ENCODE assay signal across 16 cellular contexts in genomic region chr7:85104432-85105205, GRCh38.
DNase-seq lines count a peak whose midpoint lies in the region; ATAC-seq and TF ChIP-seq lines count a peak whose summit lies in the region.
"Had no signal": no experiment of that assay in that cellular context is flagged by ENCODE, and none has a peak within 500 bp of the region (broad histone marks: within the 10 kb centered on the region; RNA-seq: fewer than 3 reads in every experiment).

No MANE protein-coding gene starts in this region.

- H2BK12ac ChIP-seq in mesenchymal stem cell (ENCODE audit: low read length in 2 of 2) = no peak overlapping the region

- CTCF ChIA-PET in activated CD4-positive, alpha-beta memory T cell treated with anti-CD3 and anti-CD28 coated beads, Interleukin-2, amount 10 ng/mL, durations not matched to agents 7 days and 5 days (lab: Charles Lee) = no interaction called here

- no peaks in the 10 kb centered on the region for H3K4me1 ChIP-seq in mesenchymal stem cell (ENCODE audit: control insufficient read depth, insufficient read depth, low read depth, low read length)

- H3K27ac ChIP-seq in mesenchymal stem cell (ENCODE audit: low read length, poor library complexity, severe bottlenecking) = no peak overlapping the region
- H3K27ac ChIP-seq: pancreas had no signal

- no peaks in the 10 kb centered on the region for H3K79me1 ChIP-seq in mesenchymal stem cell (replicated peaks; ENCODE audit: low read length, poor library complexity, severe bottlenecking)

- peak overlapping the region; percentile 40 for H3K9ac ChIP-seq in mesenchymal stem cell (ENCODE audit: low read length)

- no peak overlapping the region for H2BK15ac ChIP-seq in mesenchymal stem cell (ENCODE audit: low read depth, poor library complexity, severe bottlenecking)

- H3K18ac ChIP-seq in mesenchymal stem cell (ENCODE audit: low read depth in 1 of 2, low read length in 2 of 2) = no peak overlapping the region

- no peaks in the 10 kb centered on the region for H3K27me3 ChIP-seq in mesenchymal stem cell (ENCODE audit: control insufficient read depth in 1 of 2, insufficient read depth in 1 of 2, low read length in 2 of 2)
- H3K27me3 ChIP-seq: pancreas had no signal

- H3K14ac ChIP-seq in mesenchymal stem cell (ENCODE audit: low read length in 2 of 2) = no peak overlapping the region

- no peak overlapping the region for H2AFZ ChIP-seq in mesenchymal stem cell (ENCODE audit: low read depth, low read length)

- 40% methylated on average over 1 of the region's 4 CpGs for WGBS in mesenchymal stem cell

- H2BK5ac ChIP-seq in mesenchymal stem cell (ENCODE audit: low read depth, low read length, poor library complexity, severe bottlenecking) = no peak overlapping the region

- H3K9me3 ChIP-seq in mesenchymal stem cell (ENCODE audit: control insufficient read depth, low read length) = no peaks in the 10 kb centered on the region
- H3K9me3 ChIP-seq: pancreas had no signal

- H3K23ac ChIP-seq in mesenchymal stem cell (ENCODE audit: low read length in 2 of 2) = no peak overlapping the region

- DNase-seq in CD1c-positive myeloid dendritic cell (ENCODE audit: extremely low spot score) = peak; percentile 49
- peak; percentile 53 for DNase-seq in MV-4-11 (lab: John Stamatoyannopoulos, UW)
- DNase-seq in cardiac fibroblast (ENCODE audit: low read depth in 2 of 2) = peak; percentile 53 to 63
- peak; percentile 28 for DNase-seq in mesenchymal stem cell
- DNase-seq in activated CD4-positive, alpha-beta memory T cell treated with anti-CD3 and anti-CD28 coated beads, Interleukin-2, amount 10 ng/mL, durations not matched to agents 7 days and 5 days = no peak
- DNase-seq: anterior cingulate cortex; C1 segment of cervical spinal cord; effector memory CD8-positive, alpha-beta T cell; NCI-H1105 treated with DMSO at 0.1 percent for 48 hours; NCI-H69; pancreas; stimulated activated CD4-positive, alpha-beta T cell treated with anti-CD3 and anti-CD28 coated beads, Interleukin-2, amount 100 ng/mL, for 48 hours; stimulated activated naive CD4-positive, alpha-beta T cell had no signal

- no peak overlapping the region for H3K4me3 Mint-ChIP-seq in activated CD4-positive, alpha-beta memory T cell treated with anti-CD3 and anti-CD28 coated beads, Interleukin-2, amount 10 ng/mL, durations not matched to agents 7 days and 5 days
- H3K4me3 Mint-ChIP-seq in stimulated activated memory B cell treated with anti-CD40 and anti-IgM and Interleukin-4, amounts not matched to agents 10 μg/mL and 1 μg/mL and 100 μg/mL, for 72 hours = no peak overlapping the region
- H3K4me3 Mint-ChIP-seq: effector memory CD8-positive, alpha-beta T cell had no signal

- no peak for TF ChIP-seq CTCF in cardiac fibroblast (IDR thresholded peaks at IDR 0.05; ENCODE audit: low read depth, low read length)

- H3K27ac Mint-ChIP-seq in activated CD4-positive, alpha-beta memory T cell treated with anti-CD3 and anti-CD28 coated beads, Interleukin-2, amount 10 ng/mL, durations not matched to agents 7 days and 5 days = no peak overlapping the region
- no peak overlapping the region for H3K27ac Mint-ChIP-seq in stimulated activated memory B cell treated with anti-CD40 and anti-IgM and Interleukin-4, amounts not matched to agents 10 μg/mL and 1 μg/mL and 100 μg/mL, for 72 hours
- H3K27ac Mint-ChIP-seq: effector memory CD8-positive, alpha-beta T cell had no signal

- H3K36me3 ChIP-seq in mesenchymal stem cell (ENCODE audit: control insufficient read depth in 1 of 2, insufficient read depth in 2 of 2, low read depth in 1 of 2, low read length in 2 of 2) = no peaks in the 10 kb centered on the region
- H3K36me3 ChIP-seq: pancreas had no signal

- H3K9me3 Mint-ChIP-seq in activated CD4-positive, alpha-beta memory T cell treated with anti-CD3 and anti-CD28 coated beads, Interleukin-2, amount 10 ng/mL, durations not matched to agents 7 days and 5 days = peaks cover 2% of the 10 kb centered on the region
- no peaks in the 10 kb centered on the region for H3K9me3 Mint-ChIP-seq in stimulated activated memory B cell treated with anti-CD40 and anti-IgM and Interleukin-4, amounts not matched to agents 10 μg/mL and 1 μg/mL and 100 μg/mL, for 72 hours

- H3K4ac ChIP-seq in mesenchymal stem cell (ENCODE audit: low read depth in 1 of 2, low read length in 2 of 2) = no peak overlapping the region

- H3K27me3 Mint-ChIP-seq in activated CD4-positive, alpha-beta memory T cell treated with anti-CD3 and anti-CD28 coated beads, Interleukin-2, amount 10 ng/mL, durations not matched to agents 7 days and 5 days = no peaks in the 10 kb centered on the region
- no peaks in the 10 kb centered on the region for H3K27me3 Mint-ChIP-seq in stimulated activated memory B cell treated with anti-CD40 and anti-IgM and Interleukin-4, amounts not matched to agents 10 μg/mL and 1 μg/mL and 100 μg/mL, for 72 hours
- H3K27me3 Mint-ChIP-seq: effector memory CD8-positive, alpha-beta T cell had no signal

- no peak overlapping the region for H2BK120ac ChIP-seq in mesenchymal stem cell (ENCODE audit: low read depth, low read length)

- H4K91ac ChIP-seq in mesenchymal stem cell (ENCODE audit: low read length) = no peak overlapping the region

- no peak overlapping the region for H3K4me3 ChIP-seq in cardiac fibroblast (replicated peaks in 1 of 2; ENCODE audit: low read depth in 2 of 2, low read length in 2 of 2)
- H3K4me3 ChIP-seq in mesenchymal stem cell (ENCODE audit: insufficient read depth in 1 of 2, low read depth in 1 of 2, low read length in 2 of 2) = peak overlapping the region in 1 of 2 experiments; percentile 21
- H3K4me3 ChIP-seq: pancreas had no signal

- no peaks in the 10 kb centered on the region for H3K4me1 Mint-ChIP-seq in activated CD4-positive, alpha-beta memory T cell treated with anti-CD3 and anti-CD28 coated beads, Interleukin-2, amount 10 ng/mL, durations not matched to agents 7 days and 5 days
- no peaks in the 10 kb centered on the region for H3K4me1 Mint-ChIP-seq in stimulated activated memory B cell treated with anti-CD40 and anti-IgM and Interleukin-4, amounts not matched to agents 10 μg/mL and 1 μg/mL and 100 μg/mL, for 72 hours

- ATAC-seq in HG03457 (IDR thresholded peaks at IDR 0.05; ENCODE audit: unreplicated experiment) (no peak), GM19452 (IDR thresholded peaks at IDR 0.05; ENCODE audit: unreplicated experiment) (no peak)
- no peak for ATAC-seq in stimulated activated memory B cell treated with anti-CD40 and anti-IgM and Interleukin-4, amounts not matched to agents 10 μg/mL and 1 μg/mL and 100 μg/mL, for 72 hours
- ATAC-seq: effector memory CD8-positive, alpha-beta T cell had no signal

- H4K8ac ChIP-seq in mesenchymal stem cell (ENCODE audit: low read length) = no peak overlapping the region

- no peaks in the 10 kb centered on the region for H3K36me3 Mint-ChIP-seq in activated CD4-positive, alpha-beta memory T cell treated with anti-CD3 and anti-CD28 coated beads, Interleukin-2, amount 10 ng/mL, durations not matched to agents 7 days and 5 days (ENCODE audit: low read depth)
- H3K36me3 Mint-ChIP-seq in stimulated activated memory B cell treated with anti-CD40 and anti-IgM and Interleukin-4, amounts not matched to agents 10 μg/mL and 1 μg/mL and 100 μg/mL, for 72 hours = no peaks in the 10 kb centered on the region

- POLR2A ChIA-PET in activated CD4-positive, alpha-beta memory T cell treated with anti-CD3 and anti-CD28 coated beads, Interleukin-2, amount 10 ng/mL, durations not matched to agents 7 days and 5 days (lab: Charles Lee) = no interaction called here

- no peak overlapping the region for H3K4me2 ChIP-seq in mesenchymal stem cell (ENCODE audit: low read length, poor library complexity, severe bottlenecking)

- H2AK5ac ChIP-seq in mesenchymal stem cell (ENCODE audit: low read length, severe bottlenecking) = no peak overlapping the region
